Comparison of ENCODE assay signal across 14 cellular contexts in genomic region chr15:94083467-94083991, GRCh38.
DNase-seq lines count a peak whose midpoint lies in the region; ATAC-seq and TF ChIP-seq lines count a peak whose summit lies in the region.
"Had no signal": no experiment of that assay in that cellular context is flagged by ENCODE, and none has a peak within 500 bp of the region (broad histone marks: within the 10 kb centered on the region; RNA-seq: fewer than 3 reads in every experiment).

No MANE protein-coding gene starts in this region.

- no peak overlapping the region for H4K8ac ChIP-seq in mesendoderm (ENCODE audit: low read depth, low read length)

- POLR2A ChIA-PET in MCF 10A (lab: Yijun Ruan, JAX) = no interaction called here
- POLR2A ChIA-PET in activated CD4-positive, alpha-beta T cell treated with anti-CD3 and anti-CD28 coated beads, Interleukin-2, amount 10 ng/mL, durations not matched to agents 7 days and 5 days (lab: Charles Lee) = no interaction called here

- CTCF ChIA-PET in MCF 10A (lab: Yijun Ruan, JAX) (interaction anchor here (0.6 to 1.2 kb wide), 4 partner anchors 11 to 996 kb away, joined by 3 to 5 read pairs (median 4); no protein-coding TSS in a partner anchor), mammary epithelial cell (lab: Charles Lee; ENCODE audit: low non-redundant PET) (interaction anchor here (0.6 to 0.9 kb wide), 2 partner anchors 37 kb away, joined by 3 to 6 read pairs; no protein-coding TSS in a partner anchor)
- CTCF ChIA-PET in activated CD4-positive, alpha-beta T cell treated with anti-CD3 and anti-CD28 coated beads, Interleukin-2, amount 10 ng/mL, durations not matched to agents 7 days and 5 days (lab: Charles Lee) = no interaction called here

- no peaks in the 10 kb centered on the region for H4K20me1 ChIP-seq in mammary epithelial cell (ENCODE audit: insufficient read depth, low read length)

- peaks cover 25% of the 10 kb centered on the region for H3K4me1 Mint-ChIP-seq in MCF 10A (ENCODE audit: insufficient read depth, unreplicated experiment)
- no peaks in the 10 kb centered on the region for H3K4me1 Mint-ChIP-seq in activated CD4-positive, alpha-beta T cell treated with anti-CD3 and anti-CD28 coated beads, Interleukin-2, amount 10 ng/mL, durations not matched to agents 7 days and 5 days
- H3K4me1 Mint-ChIP-seq: activated naive CD8-positive, alpha-beta T cell treated with anti-CD3 and anti-CD28 coated beads for 36 hours had no signal

- H3K79me2 ChIP-seq in mammary epithelial cell (ENCODE audit: insufficient read depth, low read length) (no peaks in the 10 kb centered on the region), mesendoderm (ENCODE audit: control insufficient read depth, insufficient read depth, low read length) (no peaks in the 10 kb centered on the region)

- 76% methylated on average over 5 of the region's 5 CpGs for WGBS in mammary epithelial cell (ENCODE audit: low coverage, missing lambda C conversion rate)
- no CpG with 5 or more reads among the region's 5 CpGs for WGBS in mesendoderm (ENCODE audit: extremely low coverage, insufficient coverage, low lambda C conversion rate)

- dilution Hi-C loops in mammary epithelial cell (cut with HindIII; ENCODE audit: low sequenced_read_pairs) = loop anchor here (5.0 kb wide), 1 partner anchor 36 kb away; no protein-coding TSS in a partner anchor

- no peaks in the 10 kb centered on the region for H3K9me3 Mint-ChIP-seq in MCF 10A (ENCODE audit: unreplicated experiment)
- H3K9me3 Mint-ChIP-seq in activated CD4-positive, alpha-beta T cell treated with anti-CD3 and anti-CD28 coated beads, Interleukin-2, amount 10 ng/mL, durations not matched to agents 7 days and 5 days = no peaks in the 10 kb centered on the region
- H3K9me3 Mint-ChIP-seq: activated naive CD8-positive, alpha-beta T cell treated with anti-CD3 and anti-CD28 coated beads for 36 hours; dendritic cell treated with granulocyte-macrophage colony-stimulating factor and Interleukin-4, amounts not matched to agents 40 ng/mL and 50 ng/mL, for 4 days had no signal

- DNase-seq in MCF 10A (ENCODE audit: unreplicated experiment) (peak; percentile 75), mammary epithelial cell (no peak), cardiac fibroblast (ENCODE audit: low read depth in 2 of 2) (peak; percentile 14 to 35), mesendoderm (peak; percentile 5), kidney tubule cell (ENCODE audit: low spot score) (no peak)
- no peak for DNase-seq in activated CD4-positive, alpha-beta T cell treated with anti-CD3 and anti-CD28 coated beads, Interleukin-2, amount 10 ng/mL, durations not matched to agents 7 days and 5 days
- DNase-seq: activated naive CD8-positive, alpha-beta T cell treated with anti-CD3 and anti-CD28 coated beads for 36 hours; DMS79 treated with DMSO at 0.1 percent for 48 hours; PC-9 had no signal

- H3K36me3 Mint-ChIP-seq in MCF 10A (ENCODE audit: insufficient read depth, unreplicated experiment) = no peaks in the 10 kb centered on the region
- no peaks in the 10 kb centered on the region for H3K36me3 Mint-ChIP-seq in activated CD4-positive, alpha-beta T cell treated with anti-CD3 and anti-CD28 coated beads, Interleukin-2, amount 10 ng/mL, durations not matched to agents 7 days and 5 days (ENCODE audit: low read depth)
- H3K36me3 Mint-ChIP-seq: activated naive CD8-positive, alpha-beta T cell treated with anti-CD3 and anti-CD28 coated beads for 36 hours had no signal

- H4K5ac ChIP-seq in mesendoderm (ENCODE audit: low read length) = no peak overlapping the region

- no peaks in the 10 kb centered on the region for H3K79me1 ChIP-seq in mesendoderm (ENCODE audit: low read length)

- TF ChIP-seq CTCF in MCF 10A (IDR thresholded peaks at IDR 0.05; ENCODE audit: unreplicated experiment) (no peak), mammary epithelial cell (conservative IDR thresholded peaks at IDR 0.05 in 1 of 2, IDR thresholded peaks at IDR 0.05 in 1 of 2; ENCODE audit: extremely low read depth in 1 of 2, insufficient read depth in 1 of 2, low read depth in 1 of 2, low read length in 2 of 2) (no peak), cardiac fibroblast (IDR thresholded peaks at IDR 0.05; ENCODE audit: low read depth, low read length) (no peak)

- H2BK120ac ChIP-seq in mesendoderm (ENCODE audit: low read depth, low read length) = no peak overlapping the region

- H3K27me3 ChIP-seq in mammary epithelial cell (ENCODE audit: insufficient read depth, low read length) (no peaks in the 10 kb centered on the region), mesendoderm (ENCODE audit: insufficient read depth, low read length, poor library complexity) (no peaks in the 10 kb centered on the region)

- no peak overlapping the region for H3K56ac ChIP-seq in mesendoderm (ENCODE audit: low read length)

- no peak overlapping the region for H2AK5ac ChIP-seq in mesendoderm (ENCODE audit: low read length)

- H3K36me3 ChIP-seq in mammary epithelial cell (ENCODE audit: insufficient read depth, low read length) (no peaks in the 10 kb centered on the region), mesendoderm (ENCODE audit: control insufficient read depth, insufficient read depth, low read length) (no peaks in the 10 kb centered on the region)
- H3K36me3 ChIP-seq: thoracic aorta had no signal

- no peak overlapping the region for H3K23ac ChIP-seq in mesendoderm (ENCODE audit: low read length)

- H2BK15ac ChIP-seq in mesendoderm (replicated peaks; ENCODE audit: low read depth) = no peak overlapping the region

- no peak overlapping the region for H3K18ac ChIP-seq in mesendoderm (ENCODE audit: low read length)

- peak overlapping the region; percentile 4 for H3K27ac Mint-ChIP-seq in MCF 10A (ENCODE audit: low read depth, unreplicated experiment)
- no peak overlapping the region for H3K27ac Mint-ChIP-seq in activated CD4-positive, alpha-beta T cell treated with anti-CD3 and anti-CD28 coated beads, Interleukin-2, amount 10 ng/mL, durations not matched to agents 7 days and 5 days
- H3K27ac Mint-ChIP-seq: activated naive CD8-positive, alpha-beta T cell treated with anti-CD3 and anti-CD28 coated beads for 36 hours; dendritic cell treated with granulocyte-macrophage colony-stimulating factor and Interleukin-4, amounts not matched to agents 40 ng/mL and 50 ng/mL, for 4 days; progenitor cell of endocrine pancreas had no signal

- no peak overlapping the region for H3K9ac ChIP-seq in mammary epithelial cell (ENCODE audit: insufficient read depth, low read length)
- H3K9ac ChIP-seq in mesendoderm (ENCODE audit: low read length) = no peak overlapping the region

- ATAC-seq in HG03469 (IDR thresholded peaks at IDR 0.05; ENCODE audit: unreplicated experiment) (no peak), GM21723 (IDR thresholded peaks at IDR 0.05; ENCODE audit: unreplicated experiment) (no peak)

- H3K4me3 Mint-ChIP-seq in MCF 10A (ENCODE audit: unreplicated experiment) = no peak overlapping the region
- no peak overlapping the region for H3K4me3 Mint-ChIP-seq in activated CD4-positive, alpha-beta T cell treated with anti-CD3 and anti-CD28 coated beads, Interleukin-2, amount 10 ng/mL, durations not matched to agents 7 days and 5 days
- H3K4me3 Mint-ChIP-seq: activated naive CD8-positive, alpha-beta T cell treated with anti-CD3 and anti-CD28 coated beads for 36 hours; dendritic cell treated with granulocyte-macrophage colony-stimulating factor and Interleukin-4, amounts not matched to agents 40 ng/mL and 50 ng/mL, for 4 days had no signal

- no peak overlapping the region for H3K4me2 ChIP-seq in mammary epithelial cell (ENCODE audit: insufficient read depth, low read depth, low read length)
- H3K4me2 ChIP-seq in mesendoderm (ENCODE audit: low read length) = no peak overlapping the region
- H3K4me2 ChIP-seq: PC-9 had no signal

- H3K4me1 ChIP-seq in mammary epithelial cell (ENCODE audit: insufficient read depth, low read length) (no peaks in the 10 kb centered on the region), mesendoderm (ENCODE audit: control insufficient read depth, low read depth, low read length) (no peaks in the 10 kb centered on the region)

- intact Hi-C loops in MCF 10A (cut with micrococcal nuclease) = no loop called here
- intact Hi-C loops in mammary epithelial cell (cut with micrococcal nuclease) = no loop called here

- no peak overlapping the region for H3K4ac ChIP-seq in mesendoderm (ENCODE audit: low read depth, low read length)

- in situ Hi-C loops in mammary epithelial cell (cut with MboI; ENCODE audit: low sequenced_read_pairs in 2 of 2) = no loop called here

- no TSS peak for BruUV-seq in MCF 10A (replicated peaks; lab: Mats Ljungman, UMichigan)
- BruUV-seq in mammary epithelial cell (replicated peaks; lab: Mats Ljungman, UMichigan) = no TSS peak

- no peak overlapping the region for H3K4me3 ChIP-seq in mammary epithelial cell (replicated peaks in 1 of 3; ENCODE audit: insufficient read depth in 1 of 3, low read depth in 2 of 3, low read length in 3 of 3)
- no peak overlapping the region for H3K4me3 ChIP-seq in cardiac fibroblast (replicated peaks in 1 of 2; ENCODE audit: low read depth in 2 of 2, low read length in 2 of 2)
- H3K4me3 ChIP-seq in mesendoderm (ENCODE audit: low read length) = no peak overlapping the region
- H3K4me3 ChIP-seq: PC-9, thoracic aorta had no signal

- H2BK5ac ChIP-seq in mesendoderm (ENCODE audit: low read length) = no peak overlapping the region

- H3K27ac ChIP-seq in mammary epithelial cell (ENCODE audit: insufficient read depth, low read depth, low read length) (no peak overlapping the region), mesendoderm (ENCODE audit: low read depth, low read length) (no peak overlapping the region)
- H3K27ac ChIP-seq: PC-9, thoracic aorta had no signal

- no peak overlapping the region for H2AFZ ChIP-seq in mammary epithelial cell (ENCODE audit: low read depth, low read length)
- H2AFZ ChIP-seq: PC-9 had no signal

- H3K27me3 Mint-ChIP-seq in MCF 10A (ENCODE audit: insufficient read depth, unreplicated experiment) = no peaks in the 10 kb centered on the region
- no peaks in the 10 kb centered on the region for H3K27me3 Mint-ChIP-seq in activated CD4-positive, alpha-beta T cell treated with anti-CD3 and anti-CD28 coated beads, Interleukin-2, amount 10 ng/mL, durations not matched to agents 7 days and 5 days

- H3K9me3 ChIP-seq in mammary epithelial cell (replicated peaks; ENCODE audit: insufficient read depth, low read length) = no peaks in the 10 kb centered on the region
- H3K9me3 ChIP-seq: thoracic aorta had no signal

Comparison
In these comparisons a context has a peak if more than half of its experiments do, and no peak if none do; other contexts are left out.
1. DNase-seq: peak in MCF 10A (single experiment), cardiac fibroblast (2 of 2) and mesendoderm (single experiment); none in mammary epithelial cell (single experiment), kidney tubule cell (single experiment) and activated CD4-positive, alpha-beta T cell treated with anti-CD3 and anti-CD28 coated beads, Interleukin-2, amount 10 ng/mL, durations not matched to agents 7 days and 5 days (single experiment).